In genomic region chr4:184283659-184284335, GRCh38 we compare ENCODE assay signal across 1 cellular context.
TF ChIP-seq lines count a peak whose summit lies in the region.

No MANE protein-coding gene starts in this region.

TF ChIP-seq in WTC11, 78 proteins besides CTCF, POLR2A, EP300 and RAD21 (continued from another document):
- no peak for TF ChIP-seq PRRX2 (CRISPR knock-in tag; IDR thresholded peaks at IDR 0.05)
